25 cellular contexts compared by ENCODE assay signal in genomic region chr16:6190756-6191155, GRCh38.
"Had no signal": no experiment of that assay in that cellular context is flagged by ENCODE, and none has a peak within 500 bp of the region (broad histone marks: within the 10 kb centered on the region; RNA-seq: fewer than 3 reads in every experiment).

No MANE protein-coding gene starts in this region.

- DNase-seq: activated CD4-positive, alpha-beta memory T cell treated with anti-CD3 and anti-CD28 coated beads for 36 hours; activated CD4-positive, alpha-beta T cell treated with anti-CD3 and anti-CD28 coated beads for 36 hours; activated CD4-positive, alpha-beta T cell treated with anti-CD3 and anti-CD28 coated beads, Interleukin-2, amount 10 ng/mL, durations not matched to agents 24 days and 14 days; activated CD4-positive, CD25-positive, alpha-beta regulatory T cell; activated CD4-positive, CD25-positive, alpha-beta regulatory T cell treated with anti-CD3 and anti-CD28 coated beads, Interleukin-2, amount 50 U/mL, for 72 hours; activated CD8-positive, alpha-beta memory T cell treated with anti-CD3 and anti-CD28 coated beads, Interleukin-2, amount 50 U/mL, for 48 hours; activated CD8-positive, alpha-beta T cell treated with anti-CD3 and anti-CD28 coated beads, Interleukin-2, amount 10 ng/mL, durations not matched to agents 7 days and 5 days; activated gamma-delta T cell; activated naive CD4-positive, alpha-beta T cell; activated naive CD4-positive, alpha-beta T cell treated with anti-CD3 and anti-CD28 coated beads, Interleukin-2, amount 10 ng/mL, durations not matched to agents 7 days and 5 days; activated naive CD8-positive, alpha-beta T cell treated with anti-CD3 and anti-CD28 coated beads, Interleukin-2, amount 10 ng/mL, durations not matched to agents 7 days and 5 days; activated T-cell treated with anti-CD3 and anti-CD28 coated beads for 4 hours; activated T-cell treated with anti-CD3 and anti-CD28 coated beads, Interleukin-2, amount 50 U/mL, for 24 hours; activated T-cell treated with anti-CD3 and anti-CD28 coated beads, Interleukin-2, amount 50 U/mL, for 72 hours; central memory CD4-positive, alpha-beta T cell; cortex of kidney; dermis blood vessel endothelial cell; effector CD8-positive, alpha-beta T cell; esophagus squamous epithelium; foreskin melanocyte; heart right ventricle; T-helper 1 cell; T-helper 17 cell had no signal

- ATAC-seq: activated CD4-positive, alpha-beta T cell treated with anti-CD3 and anti-CD28 coated beads for 36 hours; activated CD8-positive, alpha-beta T cell treated with anti-CD3 and anti-CD28 coated beads, Interleukin-2, amount 10 ng/mL, durations not matched to agents 7 days and 5 days; activated naive CD4-positive, alpha-beta T cell treated with anti-CD3 and anti-CD28 coated beads, Interleukin-2, amount 50 U/mL, for 72 hours; activated T-cell treated with anti-CD3 and anti-CD28 coated beads, Interleukin-2, amount 50 U/mL, for 72 hours; gastroesophageal sphincter; heart right ventricle; T-helper 17 cell had no signal
